In genomic region chr22:42662114-42663021, GRCh38 we compare ENCODE assay signal across 1 cellular context.
A peak's percentile ranks its signal among the peaks of the same experiment; 100 is the strongest.
TF ChIP-seq lines count a peak whose summit lies in the region.

No MANE protein-coding gene starts in this region.

TF ChIP-seq in WTC11, 78 proteins besides CTCF, POLR2A, EP300 and RAD21 (continued from another document and continues in another):
- TF ChIP-seq, protein P1, sequence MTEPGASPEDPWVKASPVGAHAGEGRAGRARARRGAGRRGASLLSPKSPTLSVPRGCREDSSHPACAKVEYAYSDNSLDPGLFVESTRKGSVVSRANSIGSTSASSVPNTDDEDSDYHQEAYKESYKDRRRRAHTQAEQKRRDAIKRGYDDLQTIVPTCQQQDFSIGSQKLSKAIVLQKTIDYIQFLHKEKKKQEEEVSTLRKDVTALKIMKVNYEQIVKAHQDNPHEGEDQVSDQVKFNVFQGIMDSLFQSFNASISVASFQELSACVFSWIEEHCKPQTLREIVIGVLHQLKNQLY (CRISPR knock-in tag; IDR thresholded peaks at IDR 0.05) = no peak
- no peak for TF ChIP-seq ELF4 (CRISPR knock-in tag; IDR thresholded peaks at IDR 0.05; ENCODE audit: low read depth)
- no peak for TF ChIP-seq FOXJ3 (CRISPR knock-in tag; IDR thresholded peaks at IDR 0.05; ENCODE audit: borderline replicate concordance)
- TF ChIP-seq, protein P2, sequence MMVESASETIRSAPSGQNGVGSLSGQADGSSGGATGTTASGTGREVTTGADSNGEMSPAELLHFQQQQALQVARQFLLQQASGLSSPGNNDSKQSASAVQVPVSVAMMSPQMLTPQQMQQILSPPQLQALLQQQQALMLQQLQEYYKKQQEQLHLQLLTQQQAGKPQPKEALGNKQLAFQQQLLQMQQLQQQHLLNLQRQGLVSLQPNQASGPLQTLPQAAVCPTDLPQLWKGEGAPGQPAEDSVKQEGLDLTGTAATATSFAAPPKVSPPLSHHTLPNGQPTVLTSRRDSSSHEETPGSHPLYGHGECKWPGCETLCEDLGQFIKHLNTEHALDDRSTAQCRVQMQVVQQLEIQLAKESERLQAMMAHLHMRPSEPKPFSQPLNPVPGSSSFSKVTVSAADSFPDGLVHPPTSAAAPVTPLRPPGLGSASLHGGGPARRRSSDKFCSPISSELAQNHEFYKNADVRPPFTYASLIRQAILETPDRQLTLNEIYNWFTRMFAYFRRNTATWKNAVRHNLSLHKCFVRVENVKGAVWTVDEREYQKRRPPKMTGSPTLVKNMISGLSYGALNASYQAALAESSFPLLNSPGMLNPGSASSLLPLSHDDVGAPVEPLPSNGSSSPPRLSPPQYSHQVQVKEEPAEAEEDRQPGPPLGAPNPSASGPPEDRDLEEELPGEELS (CRISPR knock-in tag; IDR thresholded peaks at IDR 0.05) = no peak
- no peak for TF ChIP-seq PRRX2 (CRISPR knock-in tag; IDR thresholded peaks at IDR 0.05)
- TF ChIP-seq ZNF532 (CRISPR knock-in tag; IDR thresholded peaks at IDR 0.05; ENCODE audit: borderline replicate concordance) = no peak
- TF ChIP-seq SMAD3 (CRISPR knock-in tag; IDR thresholded peaks at IDR 0.05; ENCODE audit: borderline replicate concordance) = no peak
- TF ChIP-seq MXD4 (CRISPR knock-in tag; IDR thresholded peaks at IDR 0.05; ENCODE audit: borderline replicate concordance) = no peak
- no peak for TF ChIP-seq CREM (CRISPR knock-in tag; IDR thresholded peaks at IDR 0.05)
- no peak for TF ChIP-seq NR2C2 (CRISPR knock-in tag; IDR thresholded peaks at IDR 0.05)
- no peak for TF ChIP-seq GRHL2 (CRISPR knock-in tag; IDR thresholded peaks at IDR 0.05; ENCODE audit: insufficient replicate concordance, severe bottlenecking)
- no peak for TF ChIP-seq ZNF121 (CRISPR knock-in tag; IDR thresholded peaks at IDR 0.05)
- TF ChIP-seq TP53 (CRISPR knock-in tag; IDR thresholded peaks at IDR 0.05) = no peak
- TF ChIP-seq SOX15 (CRISPR knock-in tag; IDR thresholded peaks at IDR 0.05) = no peak
- no peak for TF ChIP-seq NFE2L1 (CRISPR knock-in tag; IDR thresholded peaks at IDR 0.05)
- no peak for TF ChIP-seq SMAD4 (CRISPR knock-in tag; IDR thresholded peaks at IDR 0.05)
- no peak for TF ChIP-seq GTF2I (CRISPR knock-in tag; conservative IDR thresholded peaks at IDR 0.05)
- TF ChIP-seq ZNF423 (CRISPR knock-in tag; IDR thresholded peaks at IDR 0.05) = 0 out of 2 replicates have a peak, but pooled peaks have one; percentile 7
- TF ChIP-seq ZNF396 (CRISPR knock-in tag; IDR thresholded peaks at IDR 0.05; ENCODE audit: borderline replicate concordance) = no peak
- no peak for TF ChIP-seq ZNF232 (CRISPR knock-in tag; IDR thresholded peaks at IDR 0.05)
- no peak for TF ChIP-seq IRF2 (CRISPR knock-in tag; IDR thresholded peaks at IDR 0.05; ENCODE audit: borderline replicate concordance, low read depth)
- TF ChIP-seq ATF3 (CRISPR knock-in tag; conservative IDR thresholded peaks at IDR 0.05) = no peak
- TF ChIP-seq GABPB1 (CRISPR knock-in tag; IDR thresholded peaks at IDR 0.05) = no peak
- TF ChIP-seq, protein P3, sequence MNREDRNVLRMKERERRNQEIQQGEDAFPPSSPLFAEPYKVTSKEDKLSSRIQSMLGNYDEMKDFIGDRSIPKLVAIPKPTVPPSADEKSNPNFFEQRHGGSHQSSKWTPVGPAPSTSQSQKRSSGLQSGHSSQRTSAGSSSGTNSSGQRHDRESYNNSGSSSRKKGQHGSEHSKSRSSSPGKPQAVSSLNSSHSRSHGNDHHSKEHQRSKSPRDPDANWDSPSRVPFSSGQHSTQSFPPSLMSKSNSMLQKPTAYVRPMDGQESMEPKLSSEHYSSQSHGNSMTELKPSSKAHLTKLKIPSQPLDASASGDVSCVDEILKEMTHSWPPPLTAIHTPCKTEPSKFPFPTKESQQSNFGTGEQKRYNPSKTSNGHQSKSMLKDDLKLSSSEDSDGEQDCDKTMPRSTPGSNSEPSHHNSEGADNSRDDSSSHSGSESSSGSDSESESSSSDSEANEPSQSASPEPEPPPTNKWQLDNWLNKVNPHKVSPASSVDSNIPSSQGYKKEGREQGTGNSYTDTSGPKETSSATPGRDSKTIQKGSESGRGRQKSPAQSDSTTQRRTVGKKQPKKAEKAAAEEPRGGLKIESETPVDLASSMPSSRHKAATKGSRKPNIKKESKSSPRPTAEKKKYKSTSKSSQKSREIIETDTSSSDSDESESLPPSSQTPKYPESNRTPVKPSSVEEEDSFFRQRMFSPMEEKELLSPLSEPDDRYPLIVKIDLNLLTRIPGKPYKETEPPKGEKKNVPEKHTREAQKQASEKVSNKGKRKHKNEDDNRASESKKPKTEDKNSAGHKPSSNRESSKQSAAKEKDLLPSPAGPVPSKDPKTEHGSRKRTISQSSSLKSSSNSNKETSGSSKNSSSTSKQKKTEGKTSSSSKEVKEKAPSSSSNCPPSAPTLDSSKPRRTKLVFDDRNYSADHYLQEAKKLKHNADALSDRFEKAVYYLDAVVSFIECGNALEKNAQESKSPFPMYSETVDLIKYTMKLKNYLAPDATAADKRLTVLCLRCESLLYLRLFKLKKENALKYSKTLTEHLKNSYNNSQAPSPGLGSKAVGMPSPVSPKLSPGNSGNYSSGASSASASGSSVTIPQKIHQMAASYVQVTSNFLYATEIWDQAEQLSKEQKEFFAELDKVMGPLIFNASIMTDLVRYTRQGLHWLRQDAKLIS (CRISPR knock-in tag; IDR thresholded peaks at IDR 0.05; ENCODE audit: borderline replicate concordance) = no peak
- TF ChIP-seq, protein P4, sequence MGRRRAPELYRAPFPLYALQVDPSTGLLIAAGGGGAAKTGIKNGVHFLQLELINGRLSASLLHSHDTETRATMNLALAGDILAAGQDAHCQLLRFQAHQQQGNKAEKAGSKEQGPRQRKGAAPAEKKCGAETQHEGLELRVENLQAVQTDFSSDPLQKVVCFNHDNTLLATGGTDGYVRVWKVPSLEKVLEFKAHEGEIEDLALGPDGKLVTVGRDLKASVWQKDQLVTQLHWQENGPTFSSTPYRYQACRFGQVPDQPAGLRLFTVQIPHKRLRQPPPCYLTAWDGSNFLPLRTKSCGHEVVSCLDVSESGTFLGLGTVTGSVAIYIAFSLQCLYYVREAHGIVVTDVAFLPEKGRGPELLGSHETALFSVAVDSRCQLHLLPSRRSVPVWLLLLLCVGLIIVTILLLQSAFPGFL (CRISPR knock-in tag; IDR thresholded peaks at IDR 0.05; ENCODE audit: borderline replicate concordance) = no peak
- TF ChIP-seq ZBTB43 (CRISPR knock-in tag; IDR thresholded peaks at IDR 0.05) = no peak
- TF ChIP-seq ESRRA (CRISPR knock-in tag; IDR thresholded peaks at IDR 0.05; ENCODE audit: borderline replicate concordance) = no peak
- TF ChIP-seq, protein P5, sequence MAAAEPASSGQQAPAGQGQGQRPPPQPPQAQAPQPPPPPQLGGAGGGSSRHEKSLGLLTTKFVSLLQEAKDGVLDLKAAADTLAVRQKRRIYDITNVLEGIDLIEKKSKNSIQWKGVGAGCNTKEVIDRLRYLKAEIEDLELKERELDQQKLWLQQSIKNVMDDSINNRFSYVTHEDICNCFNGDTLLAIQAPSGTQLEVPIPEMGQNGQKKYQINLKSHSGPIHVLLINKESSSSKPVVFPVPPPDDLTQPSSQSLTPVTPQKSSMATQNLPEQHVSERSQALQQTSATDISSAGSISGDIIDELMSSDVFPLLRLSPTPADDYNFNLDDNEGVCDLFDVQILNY (CRISPR knock-in tag; IDR thresholded peaks at IDR 0.05) = no peak
- TF ChIP-seq, protein P6, sequence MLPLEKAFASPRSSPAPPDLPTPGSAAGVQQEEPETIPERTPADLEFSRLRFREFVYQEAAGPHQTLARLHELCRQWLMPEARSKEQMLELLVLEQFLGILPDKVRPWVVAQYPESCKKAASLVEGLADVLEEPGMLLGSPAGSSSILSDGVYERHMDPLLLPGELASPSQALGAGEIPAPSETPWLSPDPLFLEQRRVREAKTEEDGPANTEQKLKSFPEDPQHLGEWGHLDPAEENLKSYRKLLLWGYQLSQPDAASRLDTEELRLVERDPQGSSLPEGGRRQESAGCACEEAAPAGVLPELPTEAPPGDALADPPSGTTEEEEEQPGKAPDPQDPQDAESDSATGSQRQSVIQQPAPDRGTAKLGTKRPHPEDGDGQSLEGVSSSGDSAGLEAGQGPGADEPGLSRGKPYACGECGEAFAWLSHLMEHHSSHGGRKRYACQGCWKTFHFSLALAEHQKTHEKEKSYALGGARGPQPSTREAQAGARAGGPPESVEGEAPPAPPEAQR (CRISPR knock-in tag; IDR thresholded peaks at IDR 0.05) = no peak
- TF ChIP-seq, protein P7, sequence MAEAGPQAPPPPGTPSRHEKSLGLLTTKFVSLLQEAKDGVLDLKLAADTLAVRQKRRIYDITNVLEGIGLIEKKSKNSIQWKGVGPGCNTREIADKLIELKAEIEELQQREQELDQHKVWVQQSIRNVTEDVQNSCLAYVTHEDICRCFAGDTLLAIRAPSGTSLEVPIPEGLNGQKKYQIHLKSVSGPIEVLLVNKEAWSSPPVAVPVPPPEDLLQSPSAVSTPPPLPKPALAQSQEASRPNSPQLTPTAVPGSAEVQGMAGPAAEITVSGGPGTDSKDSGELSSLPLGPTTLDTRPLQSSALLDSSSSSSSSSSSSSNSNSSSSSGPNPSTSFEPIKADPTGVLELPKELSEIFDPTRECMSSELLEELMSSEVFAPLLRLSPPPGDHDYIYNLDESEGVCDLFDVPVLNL (CRISPR knock-in tag; IDR thresholded peaks at IDR 0.05; ENCODE audit: borderline replicate concordance, low read depth) = peak; percentile 49; the same call in 1 of the 2 replicates
- peak; percentile 22; the same call in 1 of the 2 replicates for TF ChIP-seq USF1 (CRISPR knock-in tag; IDR thresholded peaks at IDR 0.05)
- TF ChIP-seq NR1H2 (CRISPR knock-in tag; IDR thresholded peaks at IDR 0.05) = no peak
- no peak for TF ChIP-seq AR (CRISPR knock-in tag; IDR thresholded peaks at IDR 0.05)
